ENCODE assay signal across 2 cellular contexts in genomic region chr9:34311499-34312225, GRCh38.
TF ChIP-seq lines count a peak whose summit lies in the region.

No MANE protein-coding gene starts in this region.

TF ChIP-seq in SK-N-SH treated with all-trans-retinoic acid at 6 μM for 48 hours, 23 proteins besides CTCF, POLR2A, EP300 and RAD21 (continued from another document):
- TF ChIP-seq OSR1 (CRISPR knock-in tag; IDR thresholded peaks at IDR 0.05) (0 out of 2 replicates have a peak, but pooled peaks have one; percentile 54), CREB5 (CRISPR knock-in tag; IDR thresholded peaks at IDR 0.05; ENCODE audit: low read depth) (no peak), TCF4 (CRISPR knock-in tag; IDR thresholded peaks at IDR 0.05; ENCODE audit: borderline replicate concordance) (no peak), GLIS3 (CRISPR knock-in tag; IDR thresholded peaks at IDR 0.05) (no peak), ZFP30 (CRISPR knock-in tag; IDR thresholded peaks at IDR 0.05) (peak; percentile 41; the same call in 1 of the 2 replicates)
TF ChIP-seq in SK-N-SH treated with all-trans-retinoic acid at 6 μM for 48 hours: peak in this region for 2.

TF ChIP-seq in SK-N-SH, 30 proteins besides CTCF, POLR2A, EP300 and RAD21 (continued from another document):
- no peak for TF ChIP-seq MAX (IDR thresholded peaks at IDR 0.05; ENCODE audit: low read depth)
- TF ChIP-seq RXRA (IDR thresholded peaks at IDR 0.05; ENCODE audit: borderline replicate concordance, low read depth), result no peak
- TF ChIP-seq TEAD4 (IDR thresholded peaks at IDR 0.05; ENCODE audit: borderline replicate concordance, insufficient read depth), result no peak
TF ChIP-seq in SK-N-SH: peak in this region for 0.
